ENCODE assay signal across 11 cellular contexts in genomic region chr9:112065781-112066606, GRCh38.
DNase-seq lines count a peak whose midpoint lies in the region; ATAC-seq and TF ChIP-seq lines count a peak whose summit lies in the region.
"Had no signal": no experiment of that assay in that cellular context is flagged by ENCODE, and none has a peak within 500 bp of the region (broad histone marks: within the 10 kb centered on the region; RNA-seq: fewer than 3 reads in every experiment).

No MANE protein-coding gene starts in this region.

- no peak overlapping the region for H2BK5ac ChIP-seq in mesenchymal stem cell (ENCODE audit: low read depth, low read length, poor library complexity, severe bottlenecking)

- ATAC-seq in HG02884 (IDR thresholded peaks at IDR 0.05; ENCODE audit: unreplicated experiment): no peak

- peaks cover 0 to 14% of the 10 kb centered on the region in 2 experiments for H3K36me3 ChIP-seq in mesenchymal stem cell (ENCODE audit: control insufficient read depth in 1 of 2, insufficient read depth in 2 of 2, low read depth in 1 of 2, low read length in 2 of 2)
- H3K36me3 ChIP-seq: neutrophil had no signal

- H3K14ac ChIP-seq in mesenchymal stem cell (ENCODE audit: low read length in 2 of 2): no peak overlapping the region

- no peaks in the 10 kb centered on the region for H3K9me3 ChIP-seq in mesenchymal stem cell (ENCODE audit: control insufficient read depth, low read length)
- H3K9me3 ChIP-seq: neutrophil had no signal

- H3K4ac ChIP-seq in mesenchymal stem cell (ENCODE audit: low read depth in 1 of 2, low read length in 2 of 2): peak overlapping the region in 1 of 2 experiments; percentile 0

- H3K4me3 ChIP-seq in choroid plexus epithelial cell (ENCODE audit: low read depth, low read length): no peak overlapping the region
- no peak overlapping the region for H3K4me3 ChIP-seq in mesenchymal stem cell (ENCODE audit: insufficient read depth in 1 of 2, low read depth in 1 of 2, low read length in 2 of 2)
- H3K4me3 ChIP-seq: coronary artery had no signal

- no peak overlapping the region for H3K23ac ChIP-seq in mesenchymal stem cell (ENCODE audit: low read length in 2 of 2)

- no peak overlapping the region for H3K4me2 ChIP-seq in mesenchymal stem cell (ENCODE audit: low read length, poor library complexity, severe bottlenecking)

- no peak overlapping the region for H4K91ac ChIP-seq in mesenchymal stem cell (ENCODE audit: low read length)

- H3K79me1 ChIP-seq in mesenchymal stem cell (replicated peaks; ENCODE audit: low read length, poor library complexity, severe bottlenecking): peaks cover 21% of the 10 kb centered on the region

- no peak overlapping the region for H3K9ac ChIP-seq in mesenchymal stem cell (ENCODE audit: low read length)

- peak overlapping the region; percentile 12 to 72 for H2BK12ac ChIP-seq in mesenchymal stem cell (ENCODE audit: low read length in 2 of 2)

- H4K8ac ChIP-seq in mesenchymal stem cell (ENCODE audit: low read length): no peak overlapping the region

- peak overlapping the region; percentile 42 for H2AK5ac ChIP-seq in mesenchymal stem cell (ENCODE audit: low read length, severe bottlenecking)

- DNase-seq in NCI-H1105 (lab: John Stamatoyannopoulos, UW): peak; percentile 13
- peak; percentile 94 for DNase-seq in choroid plexus epithelial cell (ENCODE audit: low read depth)
- DNase-seq in mesenchymal stem cell: peak; percentile 89
- DNase-seq in activated T-cell treated with anti-CD3 and anti-CD28 coated beads for 4 hours: no peak
- DNase-seq in T-helper 2 cell: no peak
- DNase-seq in NCI-H1694 (lab: John Stamatoyannopoulos, UW): no peak
- DNase-seq: KBM-7 had no signal

- peak overlapping the region in 1 of 2 experiments; percentile 26 for H3K18ac ChIP-seq in mesenchymal stem cell (ENCODE audit: low read depth in 1 of 2, low read length in 2 of 2)

- H3K27ac ChIP-seq in C4-2B (peak overlapping the region; percentile 48), mesenchymal stem cell (ENCODE audit: low read length, poor library complexity, severe bottlenecking) (peak overlapping the region; percentile 43)
- H3K27ac ChIP-seq: coronary artery, neutrophil had no signal

- H3K4me1 ChIP-seq in mesenchymal stem cell (ENCODE audit: control insufficient read depth, insufficient read depth, low read depth, low read length): peaks cover 6% of the 10 kb centered on the region

- H2AFZ ChIP-seq in mesenchymal stem cell (ENCODE audit: low read depth, low read length): no peak overlapping the region

- H2BK15ac ChIP-seq in mesenchymal stem cell (ENCODE audit: low read depth, poor library complexity, severe bottlenecking): peak overlapping the region; percentile 9

- no peaks in the 10 kb centered on the region for H3K27me3 ChIP-seq in mesenchymal stem cell (ENCODE audit: control insufficient read depth in 1 of 2, insufficient read depth in 1 of 2, low read length in 2 of 2)
- H3K27me3 ChIP-seq: neutrophil had no signal

- no peak overlapping the region for H2BK120ac ChIP-seq in mesenchymal stem cell (ENCODE audit: low read depth, low read length)

- 54% methylated on average over 14 of the region's 14 CpGs for WGBS in mesenchymal stem cell

- TF ChIP-seq CTCF in C4-2B (conservative IDR thresholded peaks at IDR 0.05) (no peak), choroid plexus epithelial cell (conservative IDR thresholded peaks at IDR 0.05; ENCODE audit: low read depth, low read length) (no peak)

Comparison
In these comparisons a context has a peak if more than half of its experiments do, and no peak if none do; other contexts are left out.
1. DNase-seq: peak in NCI-H1105 (single experiment), choroid plexus epithelial cell (single experiment) and mesenchymal stem cell (single experiment); none in activated T-cell treated with anti-CD3 and anti-CD28 coated beads for 4 hours (single experiment), T-helper 2 cell (0 of 5) and NCI-H1694 (single experiment).